ENCODE assay signal across 24 cellular contexts in genomic region chr21:36626791-36627190, GRCh38.
DNase-seq lines count a peak whose midpoint lies in the region; ATAC-seq and TF ChIP-seq lines count a peak whose summit lies in the region.
"Had no signal": no experiment of that assay in that cellular context is flagged by ENCODE, and none has a peak within 500 bp of the region (broad histone marks: within the 10 kb centered on the region; RNA-seq: fewer than 3 reads in every experiment).

No MANE protein-coding gene starts in this region.

- 0 out of 2 replicates have a peak, but pooled peaks cover 5% of the 10 kb centered on the region for H3K36me3 Mint-ChIP-seq in HFFc6 (ENCODE audit: low read depth)
- H3K36me3 Mint-ChIP-seq in activated T-helper 17 cell treated with anti-CD3 and anti-CD28 coated beads, Interleukin-2, amount 50 U/mL, for 72 hours (ENCODE audit: low read depth): no peaks in the 10 kb centered on the region
- H3K36me3 Mint-ChIP-seq in CD4-positive, alpha-beta memory T cell: no peaks in the 10 kb centered on the region

- H3K9me3 ChIP-seq in osteoblast (ENCODE audit: low read depth, low read length): no peaks in the 10 kb centered on the region
- H3K9me3 ChIP-seq in CD4-positive, alpha-beta memory T cell (ENCODE audit: control insufficient read depth in 1 of 2, low read length in 2 of 2): no peaks in the 10 kb centered on the region
- H3K9me3 ChIP-seq: Peyer's patch, SJCRH30 had no signal

- peaks cover 31% of the 10 kb centered on the region for H3K4me1 Mint-ChIP-seq in HFFc6 (ENCODE audit: low read depth)
- H3K4me1 Mint-ChIP-seq in activated T-helper 17 cell treated with anti-CD3 and anti-CD28 coated beads, Interleukin-2, amount 50 U/mL, for 72 hours: no peaks in the 10 kb centered on the region
- H3K4me1 Mint-ChIP-seq in CD4-positive, alpha-beta memory T cell: no peaks in the 10 kb centered on the region
- H3K4me1 Mint-ChIP-seq: CD8-positive, alpha-beta memory T cell had no signal

- POLR2A ChIA-PET in CD4-positive, alpha-beta memory T cell (lab: Charles Lee; ENCODE audit: partially characterized antibody): no interaction called here

- H3K27me3 ChIP-seq in ACC112 (ENCODE audit: insufficient read depth, low read length): peaks cover 38% of the 10 kb centered on the region
- H3K27me3 ChIP-seq in osteoblast (ENCODE audit: insufficient read depth, low read length): peaks cover 14% of the 10 kb centered on the region
- H3K27me3 ChIP-seq in CD4-positive, alpha-beta memory T cell (ENCODE audit: insufficient read depth, low read length): no peaks in the 10 kb centered on the region
- H3K27me3 ChIP-seq: BLaER1 treated with 17β-estradiol and CSF1 and Interleukin-3, amounts not matched to agents 10 nM and 100 nM; Peyer's patch; SJCRH30 had no signal

- H2AFZ ChIP-seq in ACC112 (ENCODE audit: low read length, unreplicated experiment) (no peak overlapping the region), osteoblast (ENCODE audit: low read length) (peak overlapping the region; percentile 37)

- no peak overlapping the region for H3K4me3 ChIP-seq in ACC112 (ENCODE audit: low read depth, low read length)
- no peak overlapping the region for H3K4me3 ChIP-seq in osteoblast (ENCODE audit: insufficient read depth, low read length)
- no peak overlapping the region for H3K4me3 ChIP-seq in CD4-positive, alpha-beta memory T cell (ENCODE audit: low read length in 2 of 2)
- H3K4me3 ChIP-seq: BLaER1 treated with 17β-estradiol and CSF1 and Interleukin-3, amounts not matched to agents 10 nM and 100 nM; Peyer's patch; SJCRH30 had no signal

- no peak overlapping the region for H3K4me3 Mint-ChIP-seq in HFFc6
- H3K4me3 Mint-ChIP-seq in activated T-helper 17 cell treated with anti-CD3 and anti-CD28 coated beads, Interleukin-2, amount 50 U/mL, for 72 hours: peak overlapping the region; percentile 9
- no peak overlapping the region for H3K4me3 Mint-ChIP-seq in CD4-positive, alpha-beta memory T cell
- H3K4me3 Mint-ChIP-seq: CD8-positive, alpha-beta memory T cell had no signal

- no peaks in the 10 kb centered on the region; the same call in 1 of the 2 replicates for H3K9me3 Mint-ChIP-seq in HFFc6
- H3K9me3 Mint-ChIP-seq in activated T-helper 17 cell treated with anti-CD3 and anti-CD28 coated beads, Interleukin-2, amount 50 U/mL, for 72 hours: peaks cover 5% of the 10 kb centered on the region
- peaks cover 2 to 21% (median 8%) of the 10 kb centered on the region in 8 donors for H3K9me3 Mint-ChIP-seq in CD4-positive, alpha-beta memory T cell

- intact Hi-C loops in CD4-positive, alpha-beta memory T cell (cut with micrococcal nuclease): no loop called here

- H3K27ac ChIP-seq in ACC112 (ENCODE audit: low read depth, low read length) (0 out of 2 replicates have a peak overlapping the region, but pooled peaks have one; percentile 28), osteoblast (ENCODE audit: low read depth, low read length) (peak overlapping the region; percentile 86)
- H3K27ac ChIP-seq in CD4-positive, alpha-beta memory T cell (ENCODE audit: low read depth, low read length): no peak overlapping the region
- H3K27ac ChIP-seq: BLaER1 treated with 17β-estradiol and CSF1 and Interleukin-3, amounts not matched to agents 10 nM and 100 nM; Peyer's patch; SJCRH30 had no signal

- CTCF ChIA-PET in CD4-positive, alpha-beta memory T cell (lab: Charles Lee; ENCODE audit: partially characterized antibody): no interaction called here

- ATAC-seq in activated T-helper 17 cell treated with anti-CD3 and anti-CD28 coated beads, Interleukin-2, amount 50 U/mL, for 72 hours (replicated peaks): peak; percentile 41
- ATAC-seq in HG03460 (IDR thresholded peaks at IDR 0.05; ENCODE audit: unreplicated experiment): no peak
- ATAC-seq: HCT116 had no signal

- no peaks in the 10 kb centered on the region for H3K36me3 ChIP-seq in ACC112 (ENCODE audit: insufficient read depth, low read length)
- no peaks in the 10 kb centered on the region for H3K36me3 ChIP-seq in osteoblast (ENCODE audit: insufficient read depth, low read length)
- H3K36me3 ChIP-seq in CD4-positive, alpha-beta memory T cell (ENCODE audit: insufficient read depth, low read length): no peaks in the 10 kb centered on the region
- H3K36me3 ChIP-seq: BLaER1 treated with 17β-estradiol and CSF1 and Interleukin-3, amounts not matched to agents 10 nM and 100 nM; Peyer's patch; SJCRH30 had no signal

- no peak overlapping the region for H3K4me2 ChIP-seq in osteoblast (ENCODE audit: insufficient read depth, low read length)

- H3K79me2 ChIP-seq in ACC112 (ENCODE audit: control insufficient read depth, insufficient read depth, low read length, unreplicated experiment) (no peaks in the 10 kb centered on the region), osteoblast (ENCODE audit: insufficient read depth, low read length) (no peaks in the 10 kb centered on the region)

- no peaks in the 10 kb centered on the region for H3K4me1 ChIP-seq in ACC112 (ENCODE audit: control insufficient read depth, insufficient read depth, low read length, unreplicated experiment)
- peaks cover 7% of the 10 kb centered on the region for H3K4me1 ChIP-seq in osteoblast (ENCODE audit: insufficient read depth, low read length)
- H3K4me1 ChIP-seq in CD4-positive, alpha-beta memory T cell (ENCODE audit: insufficient read depth, low read length): no peaks in the 10 kb centered on the region
- H3K4me1 ChIP-seq: Peyer's patch had no signal

- H3K27me3 Mint-ChIP-seq in HFFc6 (ENCODE audit: insufficient read depth): peaks cover 5% of the 10 kb centered on the region
- peaks cover 16% of the 10 kb centered on the region for H3K27me3 Mint-ChIP-seq in activated T-helper 17 cell treated with anti-CD3 and anti-CD28 coated beads, Interleukin-2, amount 50 U/mL, for 72 hours
- peaks cover 6 to 15% of the 10 kb centered on the region in 2 donors for H3K27me3 Mint-ChIP-seq in CD4-positive, alpha-beta memory T cell

- TF ChIP-seq CTCF in HFFc6 (IDR thresholded peaks at IDR 0.05): no peak
- TF ChIP-seq CTCF in osteoblast (IDR thresholded peaks at IDR 0.05; ENCODE audit: extremely low read depth, low read depth, low read length): no peak

- no peaks in the 10 kb centered on the region for H4K20me1 ChIP-seq in osteoblast (ENCODE audit: insufficient read depth, low read length)
- H4K20me1 ChIP-seq: BLaER1 treated with 17β-estradiol and CSF1 and Interleukin-3, amounts not matched to agents 10 nM and 100 nM had no signal

- H3K27ac Mint-ChIP-seq in HFFc6: peak overlapping the region; percentile 55; the same call in 1 of the 2 replicates
- peak overlapping the region; percentile 28 for H3K27ac Mint-ChIP-seq in activated T-helper 17 cell treated with anti-CD3 and anti-CD28 coated beads, Interleukin-2, amount 50 U/mL, for 72 hours
- no peak overlapping the region for H3K27ac Mint-ChIP-seq in CD4-positive, alpha-beta memory T cell
- H3K27ac Mint-ChIP-seq: CD8-positive, alpha-beta memory T cell had no signal

- DNase-seq in HFFc6: no peak
- no peak for DNase-seq in osteoblast (ENCODE audit: insufficient read length, low spot score, missing footprints)
- DNase-seq in HuH-7 (ENCODE audit: low spot score): no peak
- DNase-seq in NCI-H2081 (lab: John Stamatoyannopoulos, UW): no peak
- DNase-seq in CD4-positive, alpha-beta memory T cell: no peak
- DNase-seq: Calu3; CD8-positive, alpha-beta memory T cell; DMS153; GDM1; KBM-7; MM.1S; NCI-H1048; NCI-H1417 treated with DMSO at 0.1 percent for 48 hours; NCI-H187; NCI-H510A treated with DMSO at 0.1 percent for 48 hours; NCI-H748 treated with DMSO at 0.1 percent for 48 hours; NK-92 treated with Interleukin-12 subunit alpha and Interleukin-12 subunit beta, amount 100 ng/mL, for 24 hours; Peyer's patch; SJCRH30 had no signal

Comparison
In these comparisons a context has a peak if more than half of its experiments do, and no peak if none do; other contexts are left out.
1. H3K27ac Mint-ChIP-seq: peak in HFFc6 (single experiment) and activated T-helper 17 cell treated with anti-CD3 and anti-CD28 coated beads, Interleukin-2, amount 50 U/mL, for 72 hours (single experiment); none in CD4-positive, alpha-beta memory T cell (0 of 7).